ENCODE assay signal across 16 cellular contexts in genomic region chr1:84344286-84344685, GRCh38. TPM values are rescaled to one million over a fixed set of nuclear protein-coding genes. Genes with fewer than 3 reads are reported as not detected.
DNase-seq lines count a peak whose midpoint lies in the region; ATAC-seq and TF ChIP-seq lines count a peak whose summit lies in the region.
"Had no signal": no experiment of that assay in that cellular context is flagged by ENCODE, and none has a peak within 500 bp of the region (broad histone marks: within the 10 kb centered on the region; RNA-seq: fewer than 3 reads in every experiment).

No MANE protein-coding gene starts in this region.

- ATAC-seq in left lung, result peak; percentile 29
- no peak for ATAC-seq in stimulated activated memory B cell treated with anti-CD40 and anti-IgM and Interleukin-4, amounts not matched to agents 10 μg/mL and 1 μg/mL and 100 μg/mL, for 72 hours
- ATAC-seq in GM21825 (IDR thresholded peaks at IDR 0.05; ENCODE audit: unreplicated experiment), result no peak
- no peak for ATAC-seq in HG02588 (IDR thresholded peaks at IDR 0.05; ENCODE audit: unreplicated experiment)

- H3K9me3 ChIP-seq in left lung, result no peaks in the 10 kb centered on the region

- no peaks in the 10 kb centered on the region for H3K36me3 ChIP-seq in left lung

- H3K4me1 Mint-ChIP-seq in stimulated activated memory B cell treated with anti-CD40 and anti-IgM and Interleukin-4, amounts not matched to agents 10 μg/mL and 1 μg/mL and 100 μg/mL, for 72 hours, result peaks cover 5% of the 10 kb centered on the region
- H3K4me1 Mint-ChIP-seq: memory B cell had no signal

- peaks cover 0 to 4% of the 10 kb centered on the region in 2 donors for H3K4me1 ChIP-seq in left lung

- peaks cover 10% of the 10 kb centered on the region for H3K27me3 Mint-ChIP-seq in stimulated activated memory B cell treated with anti-CD40 and anti-IgM and Interleukin-4, amounts not matched to agents 10 μg/mL and 1 μg/mL and 100 μg/mL, for 72 hours

- no peak overlapping the region for H3K4me3 ChIP-seq in astrocyte of the spinal cord (ENCODE audit: low read depth, low read length)
- no peak overlapping the region for H3K4me3 ChIP-seq in left lung

- TF ChIP-seq CTCF in astrocyte of the spinal cord (IDR thresholded peaks at IDR 0.05; ENCODE audit: low read depth, low read length), result no peak
- no peak for TF ChIP-seq CTCF in left lung (IDR thresholded peaks at IDR 0.05)

- H3K27me3 ChIP-seq in left lung, result no peaks in the 10 kb centered on the region

- H3K27ac ChIP-seq in left lung, result no peak overlapping the region
- H3K27ac ChIP-seq: KMS-11 had no signal

- no peaks in the 10 kb centered on the region for H3K36me3 Mint-ChIP-seq in stimulated activated memory B cell treated with anti-CD40 and anti-IgM and Interleukin-4, amounts not matched to agents 10 μg/mL and 1 μg/mL and 100 μg/mL, for 72 hours

- H3K4me3 Mint-ChIP-seq in stimulated activated memory B cell treated with anti-CD40 and anti-IgM and Interleukin-4, amounts not matched to agents 10 μg/mL and 1 μg/mL and 100 μg/mL, for 72 hours, result no peak overlapping the region
- H3K4me3 Mint-ChIP-seq: memory B cell, neural crest cell had no signal

- DNase-seq in AG20443 (ENCODE audit: low spot score) (peak; percentile 45), LHCN-M2 (ENCODE audit: low read depth) (peak; percentile 24), astrocyte of the spinal cord (ENCODE audit: low read depth, low spot score) (peak; percentile 37), left lung (no peak), H4 (ENCODE audit: low spot score) (no peak)
- DNase-seq: activated effector memory CD4-positive, alpha-beta T cell treated with anti-CD3 and anti-CD28 coated beads, Interleukin-2, amount 50 U/mL, for 16 hours; amygdala; NCI-H1694 treated with DMSO at 0.1 percent for 48 hours had no signal

- intact Hi-C loops in left lung (cut with DNase I), result no loop called here

- in situ Hi-C loops in astrocyte of the spinal cord (cut with HindIII; ENCODE audit: low sequenced_read_pairs), result no loop called here

- no peak overlapping the region for H3K27ac Mint-ChIP-seq in stimulated activated memory B cell treated with anti-CD40 and anti-IgM and Interleukin-4, amounts not matched to agents 10 μg/mL and 1 μg/mL and 100 μg/mL, for 72 hours
- H3K27ac Mint-ChIP-seq: memory B cell had no signal

- no peaks in the 10 kb centered on the region for H3K9me3 Mint-ChIP-seq in stimulated activated memory B cell treated with anti-CD40 and anti-IgM and Interleukin-4, amounts not matched to agents 10 μg/mL and 1 μg/mL and 100 μg/mL, for 72 hours

RNA-seq across cellular contexts. Expression of gene SAMD13, which starts 42.8 kb away (rescaled TPM):
- total RNA-seq in LHCN-M2 (2014; rRNA removed), result 0.58 and 0.98 TPM in 2 replicates
- 0.21 TPM for polyA plus RNA-seq in LHCN-M2 (2012)
- total RNA-seq in left lung, result 1 to 10 TPM in 1 of 2 donors, under 1 TPM in 1; 0.84 to 1.1 TPM
- 0.29 and 2.3 TPM in 2 replicates for total RNA-seq in H4 (2014; rRNA removed; shearing (Covaris generic))
- total RNA-seq: T-helper 2 cell treated with Interferon-gamma antibody and Interleukin-4, amounts not matched to agents 100 ng/mL and 5 ng/mL, for 36 hours had no signal

RNA-seq across cellular contexts. Expression of gene DNASE2B, which starts 54.0 kb away (rescaled TPM):
- not detected in 2 replicates for total RNA-seq in LHCN-M2 (2014; rRNA removed)
- polyA plus RNA-seq in LHCN-M2 (2012), result not detected
- 1 to 10 TPM; 1.8 to 2.7 TPM for total RNA-seq in left lung
- not detected in 2 replicates for total RNA-seq in H4 (2014; rRNA removed; shearing (Covaris generic))
- total RNA-seq: NCI-H460; neural crest cell; T-helper 2 cell treated with Interferon-gamma antibody and Interleukin-4, amounts not matched to agents 100 ng/mL and 5 ng/mL, for 36 hours had no signal

Comparison
In these comparisons a context has a peak if more than half of its experiments do, and no peak if none do; other contexts are left out.
1. DNase-seq: peak in AG20443 (single experiment), LHCN-M2 (single experiment) and astrocyte of the spinal cord (single experiment); none in left lung (0 of 2) and H4 (single experiment).